8 cellular contexts compared by ENCODE assay signal in the genomic region with DNA sequence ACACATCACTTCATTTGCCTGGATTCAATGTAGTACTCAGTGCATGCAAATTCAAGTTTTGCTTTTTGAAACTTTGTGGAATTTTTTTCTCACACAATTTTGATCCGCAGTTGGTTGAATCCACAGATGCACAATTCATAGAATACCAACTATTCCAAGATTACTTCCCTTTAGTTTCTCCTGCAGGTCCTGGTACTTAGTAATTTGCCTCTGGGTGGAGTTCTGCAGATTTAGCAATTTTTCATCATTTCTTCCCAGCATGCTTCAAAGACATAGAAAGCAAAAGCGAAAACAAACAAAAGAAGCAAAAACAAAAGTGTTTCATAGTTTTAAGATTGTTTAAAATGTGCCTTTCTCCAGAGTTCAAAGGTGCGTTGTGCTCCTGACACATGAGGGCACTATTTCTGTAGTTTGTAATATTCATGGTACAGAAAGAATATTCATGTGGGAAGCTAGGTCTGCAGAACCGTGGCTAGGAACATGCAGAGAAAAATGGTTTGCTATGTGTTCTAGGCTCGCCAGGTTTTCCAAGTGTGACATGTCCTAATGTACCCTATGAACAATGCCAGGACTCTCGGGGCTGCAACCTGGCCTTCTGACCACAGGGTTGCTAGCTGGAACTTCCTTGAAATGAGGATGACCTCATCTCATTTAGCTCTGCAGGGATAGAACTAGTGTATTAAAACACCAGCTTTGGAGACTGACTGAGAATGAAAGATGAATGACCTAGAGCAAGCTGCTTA. TPM values are rescaled to one million over a fixed set of nuclear protein-coding genes. Genes with fewer than 3 reads are reported as not detected.
DNase-seq lines count a peak whose midpoint lies in the region; ATAC-seq and TF ChIP-seq lines count a peak whose summit lies in the region.

No MANE protein-coding gene starts in this region.

- H3K23ac ChIP-seq in mesenchymal stem cell (ENCODE audit: low read length in 2 of 2), result no peak overlapping the region

- H3K4ac ChIP-seq in mesenchymal stem cell (ENCODE audit: low read depth in 1 of 2, low read length in 2 of 2), result no peak overlapping the region

- no peak overlapping the region; the same call in 1 of the 2 replicates for H3K9ac ChIP-seq in SU-DHL-6 (ENCODE audit: low read length)
- H3K9ac ChIP-seq in colonic mucosa (ENCODE audit: low read depth in 2 of 2, low read length in 2 of 2), result peak overlapping the region in 1 of 2 donors; percentile 26
- H3K9ac ChIP-seq in mesenchymal stem cell (ENCODE audit: low read length), result no peak overlapping the region

- H3K27ac ChIP-seq in SU-DHL-6 (ENCODE audit: low read depth, low read length) (no peak overlapping the region), colonic mucosa (no peak overlapping the region), mesenchymal stem cell (ENCODE audit: low read length, poor library complexity, severe bottlenecking) (no peak overlapping the region), uterus (no peak overlapping the region)

- ATAC-seq in GM19463 (IDR thresholded peaks at IDR 0.05; ENCODE audit: unreplicated experiment) (peak; percentile 77), HG03565 (IDR thresholded peaks at IDR 0.05; ENCODE audit: unreplicated experiment) (peak; percentile 62), HG03460 (IDR thresholded peaks at IDR 0.05; ENCODE audit: unreplicated experiment) (no peak)

- TF ChIP-seq CTCF in SU-DHL-6 (IDR thresholded peaks at IDR 0.05; ENCODE audit: insufficient read depth, low read length, poor library complexity, severe bottlenecking), result peak; percentile 73
- TF ChIP-seq CTCF in colonic mucosa (IDR thresholded peaks at IDR 0.05), result peak; percentile 46
- peak; percentile 31 to 70 (median 65) for TF ChIP-seq CTCF in uterus (IDR thresholded peaks at IDR 0.05)

- H3K9me3 ChIP-seq in SU-DHL-6 (ENCODE audit: insufficient read depth, low read length) (no peaks in the 10 kb centered on the region), colonic mucosa (no peaks in the 10 kb centered on the region), mesenchymal stem cell (ENCODE audit: control insufficient read depth, low read length) (no peaks in the 10 kb centered on the region), uterus (no peaks in the 10 kb centered on the region)

- H3K9me2 ChIP-seq in SU-DHL-6 (replicated peaks; ENCODE audit: insufficient read depth, low read length), result no peaks in the 10 kb centered on the region

- WGBS in mesenchymal stem cell, result 61% methylated on average over 6 of the region's 6 CpGs

- H3K79me1 ChIP-seq in mesenchymal stem cell (replicated peaks; ENCODE audit: low read length, poor library complexity, severe bottlenecking), result no peaks in the 10 kb centered on the region

- H2BK5ac ChIP-seq in mesenchymal stem cell (ENCODE audit: low read depth, low read length, poor library complexity, severe bottlenecking), result no peak overlapping the region

- peak overlapping the region; percentile 20 for H3K4me2 ChIP-seq in SU-DHL-6 (ENCODE audit: low read depth, low read length, poor library complexity, severe bottlenecking)
- H3K4me2 ChIP-seq in mesenchymal stem cell (ENCODE audit: low read length, poor library complexity, severe bottlenecking), result no peak overlapping the region

- H3K36me3 ChIP-seq in SU-DHL-6 (ENCODE audit: low read length) (no peaks in the 10 kb centered on the region), colonic mucosa (no peaks in the 10 kb centered on the region), mesenchymal stem cell (ENCODE audit: control insufficient read depth in 1 of 2, insufficient read depth in 2 of 2, low read depth in 1 of 2, low read length in 2 of 2) (no peaks in the 10 kb centered on the region), uterus (no peaks in the 10 kb centered on the region)

- H3K4me3 ChIP-seq in SU-DHL-6 (ENCODE audit: insufficient read depth, low read length, poor library complexity, severe bottlenecking), result no peak overlapping the region
- H3K4me3 ChIP-seq in colonic mucosa, result no peak overlapping the region
- H3K4me3 ChIP-seq in mesenchymal stem cell (ENCODE audit: insufficient read depth in 1 of 2, low read depth in 1 of 2, low read length in 2 of 2), result peak overlapping the region in 1 of 2 experiments; percentile 35
- H3K4me3 ChIP-seq in uterus, result no peak overlapping the region

- no peak overlapping the region for H2BK15ac ChIP-seq in mesenchymal stem cell (ENCODE audit: low read depth, poor library complexity, severe bottlenecking)

- intact Hi-C loops in colonic mucosa (cut with DNase I), result loop anchor here (5.0 to 10.0 kb wide), 2 partner anchors 82 to 205 kb away; no protein-coding TSS in a partner anchor
- intact Hi-C loops in uterus (cut with DNase I; ENCODE audit: low total_unique reads), result loop anchor here (10.0 kb wide), 1 partner anchor 85 kb away; no protein-coding TSS in a partner anchor

- H2BK12ac ChIP-seq in mesenchymal stem cell (ENCODE audit: low read length in 2 of 2), result no peak overlapping the region

- DNase-seq in EH (ENCODE audit: low read depth) (peak; percentile 55), colonic mucosa (peak; percentile 27), mesenchymal stem cell (peak; percentile 55), uterus (peak in 1 of 2 donors; percentile 42)

- H3K79me2 ChIP-seq in SU-DHL-6 (ENCODE audit: insufficient read depth, low read length), result no peaks in the 10 kb centered on the region

- H3F3A ChIP-seq in SU-DHL-6 (ENCODE audit: insufficient read depth), result no peaks in the 10 kb centered on the region

- H3K14ac ChIP-seq in mesenchymal stem cell (ENCODE audit: low read length in 2 of 2), result no peak overlapping the region

- H3K18ac ChIP-seq in mesenchymal stem cell (ENCODE audit: low read depth in 1 of 2, low read length in 2 of 2), result no peak overlapping the region

- TF ChIP-seq POLR2A in uterus (IDR thresholded peaks at IDR 0.05), result no peak

- no peaks in the 10 kb centered on the region for H3K27me3 ChIP-seq in SU-DHL-6 (ENCODE audit: low read length)
- no peaks in the 10 kb centered on the region for H3K27me3 ChIP-seq in colonic mucosa
- peaks cover 0 to 7% of the 10 kb centered on the region in 2 experiments for H3K27me3 ChIP-seq in mesenchymal stem cell (ENCODE audit: control insufficient read depth in 1 of 2, insufficient read depth in 1 of 2, low read length in 2 of 2)
- H3K27me3 ChIP-seq in uterus, result no peaks in the 10 kb centered on the region

- H3K4me1 ChIP-seq in colonic mucosa (no peaks in the 10 kb centered on the region), mesenchymal stem cell (ENCODE audit: control insufficient read depth, insufficient read depth, low read depth, low read length) (peaks cover 3% of the 10 kb centered on the region), uterus (no peaks in the 10 kb centered on the region)

- H4K91ac ChIP-seq in mesenchymal stem cell (ENCODE audit: low read length), result no peak overlapping the region

- no peak overlapping the region for H2AK5ac ChIP-seq in mesenchymal stem cell (ENCODE audit: low read length, severe bottlenecking)

- no peak overlapping the region for H4K8ac ChIP-seq in mesenchymal stem cell (ENCODE audit: low read length)

- H2AFZ ChIP-seq in SU-DHL-6 (ENCODE audit: low read depth, low read length, severe bottlenecking), result peak overlapping the region; percentile 2
- H2AFZ ChIP-seq in mesenchymal stem cell (ENCODE audit: low read depth, low read length), result no peak overlapping the region

- no peaks in the 10 kb centered on the region for H4K20me1 ChIP-seq in SU-DHL-6 (ENCODE audit: low read depth, low read length)

- no peak overlapping the region for H2BK120ac ChIP-seq in mesenchymal stem cell (ENCODE audit: low read depth, low read length)

RNA-seq across cellular contexts. Expression of a gene that starts 30.0 kb away (rescaled TPM):
- total RNA-seq in colonic mucosa (1 to 10 TPM; 4.7 to 5.7 TPM), uterus (10 to 100 TPM in 2 of 4 donors, 1 to 10 TPM in 2; 1.8 to 21.3 (median 12.5) TPM)
- 0.52 TPM for polyA plus RNA-seq in mesenchymal stem cell (2013, experiment 1 of 2)
- 0.44 TPM for polyA plus RNA-seq in mesenchymal stem cell (2013, experiment 2 of 2)

RNA-seq across cellular contexts. Expression of a gene that starts 46.4 kb away (rescaled TPM):
- total RNA-seq in colonic mucosa (10 to 100 TPM; 43.2 to 72.7 TPM), uterus (100 to 1,000 TPM in 2 of 4 donors, 10 to 100 TPM in 2; 72.7 to 161 (median 91.0) TPM)
- polyA plus RNA-seq in mesenchymal stem cell (2013, experiment 1 of 2), result 87.5 TPM
- 90.9 TPM for polyA plus RNA-seq in mesenchymal stem cell (2013, experiment 2 of 2)
